Comparison of ENCODE assay signal across 10 cellular contexts in genomic region chr16:66427871-66428681, GRCh38. TPM values are rescaled to one million over a fixed set of nuclear protein-coding genes. Genes with fewer than 3 reads are reported as not detected.
DNase-seq lines count a peak whose midpoint lies in the region; TF ChIP-seq lines count a peak whose summit lies in the region.
"Had no signal": no experiment of that assay in that cellular context is flagged by ENCODE, and none has a peak within 500 bp of the region (broad histone marks: within the 10 kb centered on the region; RNA-seq: fewer than 3 reads in every experiment).

No MANE protein-coding gene starts in this region.

- 10 to 11% methylated on average over 33 to 37 of the region's 40 CpGs for WGBS in lower leg skin, 2 donors
- 17 to 33% methylated on average over 4 to 26 of the region's 40 CpGs for WGBS in testis, 2 donors

- H3K36me3 ChIP-seq in testis (ENCODE audit: low read depth, missing control alignments), result no peaks in the 10 kb centered on the region
- H3K36me3 ChIP-seq: BE2C had no signal

- H3K27me3 ChIP-seq in testis, result no peaks in the 10 kb centered on the region

- peak overlapping the region; percentile 15 for H3K4me3 Mint-ChIP-seq in activated CD4-positive, alpha-beta T cell treated with anti-CD3 and anti-CD28 coated beads, Interleukin-2, amount 10 ng/mL, durations not matched to agents 24 days and 14 days
- H3K4me3 Mint-ChIP-seq in dendritic cell treated with granulocyte-macrophage colony-stimulating factor and Interleukin-4, amounts not matched to agents 40 ng/mL and 50 ng/mL, for 4 days, result peak overlapping the region; percentile 57

- H3K9me3 ChIP-seq in testis, result no peaks in the 10 kb centered on the region
- H3K9me3 ChIP-seq: BE2C had no signal

- H3K9me3 Mint-ChIP-seq in activated CD4-positive, alpha-beta T cell treated with anti-CD3 and anti-CD28 coated beads, Interleukin-2, amount 10 ng/mL, durations not matched to agents 24 days and 14 days, result no peaks in the 10 kb centered on the region
- H3K9me3 Mint-ChIP-seq in dendritic cell treated with granulocyte-macrophage colony-stimulating factor and Interleukin-4, amounts not matched to agents 40 ng/mL and 50 ng/mL, for 4 days, result no peaks in the 10 kb centered on the region

- H3K36me3 Mint-ChIP-seq in activated CD4-positive, alpha-beta T cell treated with anti-CD3 and anti-CD28 coated beads, Interleukin-2, amount 10 ng/mL, durations not matched to agents 24 days and 14 days (ENCODE audit: low read depth), result no peaks in the 10 kb centered on the region
- H3K36me3 Mint-ChIP-seq in dendritic cell treated with granulocyte-macrophage colony-stimulating factor and Interleukin-4, amounts not matched to agents 40 ng/mL and 50 ng/mL, for 4 days (ENCODE audit: low read depth), result no peaks in the 10 kb centered on the region

- no peak for DNase-seq in activated CD4-positive, alpha-beta T cell treated with anti-CD3 and anti-CD28 coated beads, Interleukin-2, amount 10 ng/mL, durations not matched to agents 24 days and 14 days
- no peak for DNase-seq in activated CD4-positive, alpha-beta T cell treated with anti-CD3 and anti-CD28 coated beads, Interleukin-2, amount 50 U/mL, for 48 hours
- DNase-seq in lower leg skin (ENCODE audit: low spot score in 2 of 2), result peak in 1 of 2 donors; percentile 80
- no peak for DNase-seq in testis
- no peak for DNase-seq in ACHN
- DNase-seq in NK-92 treated with Interleukin-12 subunit alpha and Interleukin-12 subunit beta, amount 100 ng/mL, for 24 hours (lab: John Stamatoyannopoulos, UW), result no peak
- DNase-seq in SW 1271 (lab: John Stamatoyannopoulos, UW), result no peak
- DNase-seq: activated CD4-positive, alpha-beta T cell treated with anti-CD3 and anti-CD28 coated beads for 1 hour; BE2C had no signal

- peaks cover 5% of the 10 kb centered on the region for H3K4me1 ChIP-seq in testis
- H3K4me1 ChIP-seq: BE2C had no signal

- TF ChIP-seq CTCF in lower leg skin (IDR thresholded peaks at IDR 0.05), result no peak
- TF ChIP-seq CTCF in testis (IDR thresholded peaks at IDR 0.05), result no peak

- in situ Hi-C loops in ACHN (cut with HindIII; ENCODE audit: low pct_ligation_motif_present, low pct_unique_long_range_greater_than_20kb, low sequenced_read_pairs), result no loop called here

- H3K4me3 ChIP-seq in lower leg skin (ENCODE audit: low read depth, poor library complexity, severe bottlenecking), result peak overlapping the region; percentile 4
- peak overlapping the region; percentile 24 to 50 for H3K4me3 ChIP-seq in testis

- TF ChIP-seq POLR2A in lower leg skin (IDR thresholded peaks at IDR 0.05) (no peak), testis (IDR thresholded peaks at IDR 0.05) (no peak)

- no peak overlapping the region for H3K27ac ChIP-seq in testis

- peaks cover 74% of the 10 kb centered on the region for H3K27me3 Mint-ChIP-seq in activated CD4-positive, alpha-beta T cell treated with anti-CD3 and anti-CD28 coated beads, Interleukin-2, amount 10 ng/mL, durations not matched to agents 24 days and 14 days
- H3K27me3 Mint-ChIP-seq in dendritic cell treated with granulocyte-macrophage colony-stimulating factor and Interleukin-4, amounts not matched to agents 40 ng/mL and 50 ng/mL, for 4 days, result peaks cover 87% of the 10 kb centered on the region

- intact Hi-C loops in activated CD4-positive, alpha-beta T cell treated with anti-CD3 and anti-CD28 coated beads, Interleukin-2, amount 10 ng/mL, durations not matched to agents 24 days and 14 days (cut with micrococcal nuclease), result no loop called here
- intact Hi-C loops in dendritic cell treated with granulocyte-macrophage colony-stimulating factor and Interleukin-4, amounts not matched to agents 40 ng/mL and 50 ng/mL, for 4 days (cut with micrococcal nuclease), result no loop called here
- intact Hi-C loops in lower leg skin (cut with DNase I; ENCODE audit: low total_unique reads), result no loop called here
- intact Hi-C loops in testis (cut with DNase I; ENCODE audit: low total_unique reads), result no loop called here

- peaks cover 2% of the 10 kb centered on the region for H3K4me1 Mint-ChIP-seq in activated CD4-positive, alpha-beta T cell treated with anti-CD3 and anti-CD28 coated beads, Interleukin-2, amount 10 ng/mL, durations not matched to agents 24 days and 14 days
- peaks cover 18% of the 10 kb centered on the region for H3K4me1 Mint-ChIP-seq in dendritic cell treated with granulocyte-macrophage colony-stimulating factor and Interleukin-4, amounts not matched to agents 40 ng/mL and 50 ng/mL, for 4 days (ENCODE audit: low read depth)

- H3K27ac Mint-ChIP-seq in activated CD4-positive, alpha-beta T cell treated with anti-CD3 and anti-CD28 coated beads, Interleukin-2, amount 10 ng/mL, durations not matched to agents 24 days and 14 days, result no peak overlapping the region
- H3K27ac Mint-ChIP-seq in dendritic cell treated with granulocyte-macrophage colony-stimulating factor and Interleukin-4, amounts not matched to agents 40 ng/mL and 50 ng/mL, for 4 days, result no peak overlapping the region

RNA-seq across cellular contexts. Expression of gene BEAN1, which starts 1.0 kb away (rescaled TPM):
- total RNA-seq in activated CD4-positive, alpha-beta T cell treated with anti-CD3 and anti-CD28 coated beads, Interleukin-2, amount 10 ng/mL, durations not matched to agents 24 days and 14 days, result not detected in 2 replicates
- total RNA-seq in lower leg skin (1 to 10 TPM in 2 of 4 donors, under 1 TPM in 1, not detected in 1; 0.72 to 3.9 (median 2.9) TPM), testis (1 to 10 TPM; 4.2 to 6.1 TPM)
- 18.0 TPM for polyA plus RNA-seq in testis (ENCODE audit: insufficient read depth, low read depth, low replicate concordance)
